Comparison of ENCODE assay signal across 8 cellular contexts in the genomic region with DNA sequence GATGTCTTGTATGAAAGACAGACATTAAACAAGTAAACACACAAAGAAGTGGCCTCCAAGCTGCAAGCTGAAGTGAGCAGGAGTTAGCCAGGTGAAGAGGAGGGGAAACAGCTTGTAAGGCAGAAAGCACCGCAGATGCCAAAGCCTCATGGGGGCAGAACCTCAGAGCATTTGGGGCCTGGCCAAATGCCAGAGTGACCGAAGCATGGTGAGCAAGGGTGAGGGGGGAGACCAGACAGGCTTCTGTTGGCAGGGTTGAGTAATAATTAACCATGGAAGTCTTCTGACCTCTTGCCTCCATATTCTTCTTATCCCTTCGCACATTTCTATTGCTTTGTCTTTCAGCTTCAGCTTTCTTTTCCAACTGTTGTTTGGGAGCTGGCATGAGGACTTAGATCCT. TPM values are rescaled to one million over a fixed set of nuclear protein-coding genes. Genes with fewer than 3 reads are reported as not detected.
DNase-seq lines count a peak whose midpoint lies in the region; ATAC-seq and TF ChIP-seq lines count a peak whose summit lies in the region.

No MANE protein-coding gene starts in this region.

- peak; percentile 64 for DNase-seq in RPMI7951 (ENCODE audit: low read depth)
- DNase-seq in osteoblast (ENCODE audit: insufficient read length, low spot score, missing footprints), result no peak
- DNase-seq in NOMO-1 (lab: John Stamatoyannopoulos, UW; ENCODE audit: unreplicated experiment in 2 of 2), result no peak
- no peak for DNase-seq in left lobe of liver (ENCODE audit: low spot score)
- DNase-seq in A172 (ENCODE audit: low spot score), result no peak

- H2AFZ ChIP-seq in osteoblast (ENCODE audit: low read length), result peak overlapping the region; percentile 32

- no peak overlapping the region for H3K4me2 ChIP-seq in osteoblast (ENCODE audit: insufficient read depth, low read length)

- no peak overlapping the region for H3K4me3 ChIP-seq in HUES48 (ENCODE audit: low read depth, low read length)
- H3K4me3 ChIP-seq in osteoblast (ENCODE audit: insufficient read depth, low read length), result no peak overlapping the region

- H3K27ac ChIP-seq in HUES48 (ENCODE audit: low read depth, low read length) (peak overlapping the region; percentile 0), osteoblast (ENCODE audit: low read depth, low read length) (no peak overlapping the region)

- ATAC-seq in GM18907 (IDR thresholded peaks at IDR 0.05; ENCODE audit: unreplicated experiment) (peak; percentile 89), left lobe of liver (no peak), HG03196 (IDR thresholded peaks at IDR 0.05; ENCODE audit: unreplicated experiment) (no peak)

- H3K9me3 ChIP-seq in HUES48 (ENCODE audit: control insufficient read depth, insufficient read depth, low read length) (no peaks in the 10 kb centered on the region), osteoblast (ENCODE audit: low read depth, low read length) (no peaks in the 10 kb centered on the region)

- H3K27me3 ChIP-seq in HUES48 (ENCODE audit: control insufficient read depth, insufficient read depth, low read length), result no peaks in the 10 kb centered on the region; the same call in 1 of the 2 replicates
- H3K27me3 ChIP-seq in osteoblast (ENCODE audit: insufficient read depth, low read length), result no peaks in the 10 kb centered on the region

- no peak overlapping the region for H3K9ac ChIP-seq in HUES48 (ENCODE audit: low read depth, low read length)

- peaks cover 29% of the 10 kb centered on the region for H3K4me1 ChIP-seq in HUES48 (ENCODE audit: control insufficient read depth, insufficient read depth, low read length)
- H3K4me1 ChIP-seq in osteoblast (ENCODE audit: insufficient read depth, low read length), result peaks cover 11% of the 10 kb centered on the region

- H3K36me3 ChIP-seq in HUES48 (ENCODE audit: control insufficient read depth, insufficient read depth, low read length), result no peaks in the 10 kb centered on the region
- no peaks in the 10 kb centered on the region for H3K36me3 ChIP-seq in osteoblast (ENCODE audit: insufficient read depth, low read length)

- H3K79me2 ChIP-seq in osteoblast (ENCODE audit: insufficient read depth, low read length), result no peaks in the 10 kb centered on the region

- no peaks in the 10 kb centered on the region for H4K20me1 ChIP-seq in osteoblast (ENCODE audit: insufficient read depth, low read length)

- TF ChIP-seq CTCF in osteoblast (IDR thresholded peaks at IDR 0.05; ENCODE audit: extremely low read depth, low read depth, low read length), result no peak

RNA-seq across cellular contexts. Expression of a gene that starts 5.6 kb away (rescaled TPM):
- 126 and 137 TPM in 2 replicates for total RNA-seq in RPMI7951 (2014; rRNA removed; shearing (Covaris generic))
- total RNA-seq in osteoblast (25.0 and 25.7 TPM in 2 replicates), left lobe of liver (0.65 TPM)
- 18.4 and 21.6 TPM in 2 replicates for total RNA-seq in A172 (2014; rRNA removed; shearing (Covaris generic))

RNA-seq across cellular contexts. Expression of a gene that starts 25.4 kb away (rescaled TPM):
- 94.0 and 96.4 TPM in 2 replicates for total RNA-seq in RPMI7951 (2014; rRNA removed; shearing (Covaris generic))
- 62.5 and 68.0 TPM in 2 replicates for total RNA-seq in osteoblast
- 13.1 TPM for total RNA-seq in left lobe of liver
- total RNA-seq in A172 (2014; rRNA removed; shearing (Covaris generic)), result 59.8 and 63.5 TPM in 2 replicates

Comparison
In these comparisons a context has a peak if more than half of its experiments do, and no peak if none do; other contexts are left out.
1. RNA of a gene that starts 5.6 kb away (total RNA-seq): 126 to 137 TPM in RPMI7951, 25.0 to 25.7 TPM in osteoblast and 18.4 to 21.6 TPM in A172; 0.65 TPM in left lobe of liver (single experiment); every median in the first group is over 10 times any median in the second.